In the genomic region with DNA sequence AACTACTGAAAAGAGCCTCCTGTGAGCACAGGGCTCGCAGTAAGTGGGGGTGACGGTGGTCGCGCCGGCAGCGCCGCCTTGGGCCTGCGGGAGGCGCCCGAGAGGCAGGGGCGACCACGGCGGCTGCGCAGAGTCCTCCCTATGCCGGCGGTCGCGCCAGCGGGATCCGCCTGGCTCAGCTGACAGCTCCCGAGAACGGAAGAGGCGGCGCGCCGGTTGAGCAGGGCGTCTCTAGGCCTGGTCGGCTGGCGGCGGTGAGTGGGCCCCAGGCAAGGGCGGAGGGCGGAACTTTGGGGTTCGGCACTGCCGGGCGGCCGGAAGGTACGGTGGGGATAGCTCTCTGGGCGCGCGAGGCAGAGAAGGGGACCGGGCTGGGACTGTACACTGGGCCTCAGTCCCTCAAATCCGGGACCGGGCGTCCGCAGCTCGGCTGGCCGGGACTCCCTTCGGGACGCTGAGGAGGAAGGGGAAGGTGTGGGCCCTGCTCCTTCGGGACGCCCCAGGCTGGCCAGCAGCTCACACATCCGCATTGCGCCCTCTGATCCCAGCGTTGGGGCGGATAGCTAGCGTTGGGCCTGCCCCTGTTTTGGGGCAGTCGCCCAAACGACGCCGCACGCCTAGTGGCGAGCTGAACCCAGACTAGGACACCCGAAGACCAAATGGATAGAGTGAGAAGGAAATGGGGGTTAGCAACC, we compare ENCODE assay signal across 8 cellular contexts.
A peak's percentile ranks its signal among the peaks of the same experiment; 100 is the strongest.
DNase-seq lines count a peak whose midpoint lies in the region; ATAC-seq and TF ChIP-seq lines count a peak whose summit lies in the region.

A gene with protein sequence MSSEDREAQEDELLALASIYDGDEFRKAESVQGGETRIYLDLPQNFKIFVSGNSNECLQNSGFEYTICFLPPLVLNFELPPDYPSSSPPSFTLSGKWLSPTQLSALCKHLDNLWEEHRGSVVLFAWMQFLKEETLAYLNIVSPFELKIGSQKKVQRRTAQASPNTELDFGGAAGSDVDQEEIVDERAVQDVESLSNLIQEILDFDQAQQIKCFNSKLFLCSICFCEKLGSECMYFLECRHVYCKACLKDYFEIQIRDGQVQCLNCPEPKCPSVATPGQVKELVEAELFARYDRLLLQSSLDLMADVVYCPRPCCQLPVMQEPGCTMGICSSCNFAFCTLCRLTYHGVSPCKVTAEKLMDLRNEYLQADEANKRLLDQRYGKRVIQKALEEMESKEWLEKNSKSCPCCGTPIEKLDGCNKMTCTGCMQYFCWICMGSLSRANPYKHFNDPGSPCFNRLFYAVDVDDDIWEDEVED (plus strand): TSS at position 192 of the 695 bp plus-strand sequence. CDS start 4,484 bp downstream, outside the sequence.

- peaks cover 13 to 15% of the 10 kb centered on the region in 2 donors for H3K4me1 ChIP-seq in muscle layer of duodenum (ENCODE audit: control insufficient read depth in 1 of 2, insufficient read depth in 2 of 2, low read length in 2 of 2)

- H3K36me3 ChIP-seq in muscle layer of duodenum (ENCODE audit: control insufficient read depth in 1 of 2, insufficient read depth in 2 of 2, low read length in 2 of 2): peaks cover 5 to 14% of the 10 kb centered on the region in 2 donors

- H3K27ac ChIP-seq in muscle layer of duodenum (ENCODE audit: low read length): peak within 1 kb of the TSS; percentile 98

- no peaks in the 10 kb centered on the region for H3K9me3 ChIP-seq in muscle layer of duodenum (ENCODE audit: control insufficient read depth in 1 of 2, low read length in 2 of 2)

- DNase-seq in DMS153 treated with DMSO at 0.1 percent for 48 hours (lab: John Stamatoyannopoulos, UW; ENCODE audit: unreplicated experiment) (peak; percentile 23), HuH-7 (ENCODE audit: low spot score) (peak; percentile 87), OCI-M2 (lab: John Stamatoyannopoulos, UW; ENCODE audit: unreplicated experiment) (peak; percentile 38), activated T-cell treated with anti-CD3 and anti-CD28 coated beads for 48 hours (ENCODE audit: low read depth) (peak; percentile 96), erythroblast (lab: John Stamatoyannopoulos, UW) (peak; percentile 96 to 97)
- peak; percentile 80 to 94 for DNase-seq in stimulated activated CD8-positive, alpha-beta memory T cell treated with anti-CD3 and anti-CD28 coated beads, Interleukin-7, amount 100 ng/mL, for 4 hours (ENCODE audit: low read depth in 2 of 2)

- ATAC-seq in GM21515 (IDR thresholded peaks at IDR 0.05; ENCODE audit: unreplicated experiment): peak; percentile 92

- H3K4me3 ChIP-seq in muscle layer of duodenum (ENCODE audit: low read depth in 1 of 2, low read length in 2 of 2): peak within 1 kb of the TSS; percentile 88 to 94

- TF ChIP-seq POLR2A in erythroblast (IDR thresholded peaks at IDR 0.05; ENCODE audit: low read length): peak; percentile 97

- H3K27me3 ChIP-seq in muscle layer of duodenum (ENCODE audit: low read depth, low read length): no peaks in the 10 kb centered on the region

Comparison
In these comparisons a context has a peak if more than half of its experiments do, and no peak if none do; other contexts are left out.
1. Peak in every context shown above with its lines: DNase-seq, ATAC-seq, H3K4me3 ChIP-seq and H3K27ac ChIP-seq.
2. DNase-seq: peak in every context shown above with its lines; median percentile 96 in erythroblast; 96 in activated T-cell treated with anti-CD3 and anti-CD28 coated beads for 48 hours; 87 in HuH-7; 87 in stimulated activated CD8-positive, alpha-beta memory T cell treated with anti-CD3 and anti-CD28 coated beads, Interleukin-7, amount 100 ng/mL, for 4 hours; 38 in OCI-M2; 23 in DMS153 treated with DMSO at 0.1 percent for 48 hours.